In genomic region chr6:128518531-128519131, GRCh38 we compare ENCODE assay signal across 8 cellular contexts. TPM values are rescaled to one million over a fixed set of nuclear protein-coding genes. Genes with fewer than 3 reads are reported as not detected.
A peak's percentile ranks its signal among the peaks of the same experiment; 100 is the strongest.
DNase-seq lines count a peak whose midpoint lies in the region; ATAC-seq and TF ChIP-seq lines count a peak whose summit lies in the region.

No MANE protein-coding gene starts in this region.

- H3K4me1 ChIP-seq in aorta (ENCODE audit: control insufficient read depth in 1 of 2, insufficient read depth in 2 of 2, low read length in 2 of 2): peaks cover 0 to 3% of the 10 kb centered on the region in 2 donors

- H3K36me3 Mint-ChIP-seq in central memory CD8-positive, alpha-beta T cell (ENCODE audit: insufficient read depth): peaks cover 9% of the 10 kb centered on the region
- no peaks in the 10 kb centered on the region for H3K36me3 Mint-ChIP-seq in mesothelial cell of epicardium

- TF ChIP-seq CTCF in mesothelial cell of epicardium (IDR thresholded peaks at IDR 0.05; ENCODE audit: unreplicated experiment): no peak

- no peak overlapping the region for H3K27ac Mint-ChIP-seq in central memory CD8-positive, alpha-beta T cell (ENCODE audit: low read depth)
- H3K27ac Mint-ChIP-seq in mesothelial cell of epicardium: peak overlapping the region; percentile 100

- peak; percentile 3 to 7 for DNase-seq in stimulated activated CD4-positive, alpha-beta T cell treated with anti-CD3 and anti-CD28 coated beads, Interleukin-4, amount 100 ng/mL, for 48 hours (ENCODE audit: low read depth in 2 of 2)
- DNase-seq in stimulated activated CD4-positive, alpha-beta T cell treated with anti-CD3 and anti-CD28 coated beads, Interleukin-1b, Interleukin-23, amount 100 ng/mL, for 48 hours: no peak
- DNase-seq in central memory CD8-positive, alpha-beta T cell (ENCODE audit: low spot score in 2 of 2): no peak
- DNase-seq in mesothelial cell of epicardium (ENCODE audit: low spot score in 2 of 2, unreplicated experiment in 2 of 2) (no peak), aorta (peak in 1 of 2 donors; percentile 83), ecto neural progenitor cell (ENCODE audit: low spot score) (no peak)

- no peak overlapping the region for H3K27ac ChIP-seq in aorta (ENCODE audit: low read depth in 1 of 2, low read length in 2 of 2)

- peaks cover 26% of the 10 kb centered on the region for H3K4me1 Mint-ChIP-seq in central memory CD8-positive, alpha-beta T cell
- H3K4me1 Mint-ChIP-seq in mesothelial cell of epicardium: peaks cover 53% of the 10 kb centered on the region

- H3K27me3 ChIP-seq in aorta (ENCODE audit: control insufficient read depth in 1 of 2, insufficient read depth in 2 of 2, low read length in 1 of 2): no peaks in the 10 kb centered on the region

- no peaks in the 10 kb centered on the region for H3K9me3 Mint-ChIP-seq in central memory CD8-positive, alpha-beta T cell
- no peaks in the 10 kb centered on the region for H3K9me3 Mint-ChIP-seq in mesothelial cell of epicardium

- 16 to 19% methylated on average over 20 of the region's 20 CpGs for WGBS in aorta, 2 donors

- H3K27me3 Mint-ChIP-seq in central memory CD8-positive, alpha-beta T cell: peaks cover 100% of the 10 kb centered on the region
- H3K27me3 Mint-ChIP-seq in mesothelial cell of epicardium (ENCODE audit: low read depth): no peaks in the 10 kb centered on the region

- H3K36me3 ChIP-seq in aorta (ENCODE audit: control insufficient read depth in 1 of 2, insufficient read depth in 2 of 2, low read length in 1 of 2): no peaks in the 10 kb centered on the region

- peak overlapping the region; percentile 85 for H3K4me3 Mint-ChIP-seq in central memory CD8-positive, alpha-beta T cell
- H3K4me3 Mint-ChIP-seq in mesothelial cell of epicardium: peak overlapping the region; percentile 91

- H3K4me3 ChIP-seq in aorta (ENCODE audit: low read length in 2 of 2): peak overlapping the region; percentile 68 to 88

- no peaks in the 10 kb centered on the region for H3K9me3 ChIP-seq in aorta (ENCODE audit: control insufficient read depth, low read length)

- no peak for ATAC-seq in central memory CD8-positive, alpha-beta T cell (replicated peaks; ENCODE audit: extremely low read depth, poor library complexity, severe bottlenecking)
- no peak for ATAC-seq in aorta (ENCODE audit: low FRiP score)
- no peak for ATAC-seq in GM18858 (IDR thresholded peaks at IDR 0.05; ENCODE audit: unreplicated experiment)
- ATAC-seq in GM21390 (IDR thresholded peaks at IDR 0.05; ENCODE audit: unreplicated experiment): no peak

- intact Hi-C loops in aorta (cut with DNase I): loop anchor here in 1 of 2 donors (5.0 kb wide), 1 partner anchor 96 kb away; no protein-coding TSS in a partner anchor

RNA-seq across cellular contexts. Expression of gene PTPRK, which starts 1.8 kb away (rescaled TPM):
- total RNA-seq in mesothelial cell of epicardium (87.4 to 93.7 TPM (median 90.0 TPM) in 3 replicates), aorta (10 to 100 TPM; 39.6 to 50.6 TPM)
- polyA plus RNA-seq in aorta: 10 to 100 TPM in 1 of 2 donors, 1 to 10 TPM in 1; 3.9 to 10.2 TPM

Comparison
In these comparisons a context has a peak if more than half of its experiments do, and no peak if none do; other contexts are left out.
1. DNase-seq: peak in stimulated activated CD4-positive, alpha-beta T cell treated with anti-CD3 and anti-CD28 coated beads, Interleukin-4, amount 100 ng/mL, for 48 hours (2 of 2); none in stimulated activated CD4-positive, alpha-beta T cell treated with anti-CD3 and anti-CD28 coated beads, Interleukin-1b, Interleukin-23, amount 100 ng/mL, for 48 hours (single experiment), central memory CD8-positive, alpha-beta T cell (0 of 2), mesothelial cell of epicardium (0 of 2) and ecto neural progenitor cell (single experiment).